ENCODE assay signal across 27 cellular contexts in the genomic region with DNA sequence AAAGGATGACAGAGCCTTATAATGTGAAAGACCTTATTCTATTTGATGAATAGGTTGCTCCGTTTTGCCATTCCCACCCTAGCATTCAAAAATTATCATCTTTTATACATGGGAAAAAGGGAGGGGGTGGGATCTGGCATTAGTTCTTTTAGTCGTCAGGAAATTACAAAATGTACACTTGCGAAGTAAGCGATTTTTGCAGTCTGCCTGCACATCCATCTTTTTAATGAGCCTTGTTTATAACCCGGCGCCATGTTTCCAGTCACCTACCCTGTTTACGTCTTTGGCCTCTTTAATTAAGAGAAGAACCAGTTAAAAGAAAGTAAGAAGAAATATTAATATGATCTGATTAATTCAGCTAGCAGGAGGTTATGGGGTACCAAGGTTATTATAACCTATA.
"Had no signal": no experiment of that assay in that cellular context is flagged by ENCODE, and none has a peak within 500 bp of the region (broad histone marks: within the 10 kb centered on the region; RNA-seq: fewer than 3 reads in every experiment).

No MANE protein-coding gene starts in this region.

- H3K27ac Mint-ChIP-seq: naive thymus-derived CD4-positive, alpha-beta T cell; natural killer cell; progenitor cell of endocrine pancreas; stimulated activated effector memory CD8-positive, alpha-beta T cell treated with anti-CD3 and anti-CD28 coated beads, Interleukin-12 subunit alpha, Interleukin-12 subunit beta, amount 100 ng/mL, for 72 hours; stimulated activated naive B cell treated with anti-CD40 and anti-IgM and Interleukin-4, amounts not matched to agents 10 μg/mL and 1 μg/mL and 100 μg/mL, for 72 hours had no signal

- H3K27me3 ChIP-seq: ovary, right lobe of liver, sigmoid colon, stomach, thyroid gland, tibial nerve, upper lobe of left lung, uterus had no signal

- DNase-seq: naive thymus-derived CD4-positive, alpha-beta T cell; natural killer cell; occipital lobe; ovary; posterior cingulate gyrus; psoas muscle; right cardiac atrium; right lobe of liver; sigmoid colon; small intestine; stimulated activated CD4-positive, alpha-beta T cell treated with anti-CD3 and anti-CD28 coated beads, Interleukin-15, amount 100 ng/mL, for 24 hours; stimulated activated CD4-positive, alpha-beta T cell treated with anti-CD3 and anti-CD28 coated beads, Interleukin-2, amount 100 ng/mL, for 24 hours; stimulated activated CD4-positive, alpha-beta T cell treated with anti-CD3 and anti-CD28 coated beads, Interleukin-2, amount 100 ng/mL, for 48 hours; stimulated activated CD4-positive, alpha-beta T cell treated with anti-CD3 and anti-CD28 coated beads, Interleukin-4, amount 100 ng/mL, for 24 hours; stimulated activated naive B cell treated with anti-CD40 and anti-IgM and Interleukin-4, amounts not matched to agents 10 μg/mL and 1 μg/mL and 100 μg/mL, for 72 hours; stimulated activated naive CD4-positive, alpha-beta T cell treated with Interleukin-2 at 50 U/mL for 16 hours; stomach; thyroid gland; trophoblast cell; upper lobe of left lung; uterus had no signal

- H3K36me3 Mint-ChIP-seq: naive thymus-derived CD4-positive, alpha-beta T cell; natural killer cell; stimulated activated effector memory CD8-positive, alpha-beta T cell treated with anti-CD3 and anti-CD28 coated beads, Interleukin-12 subunit alpha, Interleukin-12 subunit beta, amount 100 ng/mL, for 72 hours; stimulated activated naive B cell treated with anti-CD40 and anti-IgM and Interleukin-4, amounts not matched to agents 10 μg/mL and 1 μg/mL and 100 μg/mL, for 72 hours had no signal

- H3K4me3 Mint-ChIP-seq: naive thymus-derived CD4-positive, alpha-beta T cell; natural killer cell; stimulated activated effector memory CD8-positive, alpha-beta T cell treated with anti-CD3 and anti-CD28 coated beads, Interleukin-12 subunit alpha, Interleukin-12 subunit beta, amount 100 ng/mL, for 72 hours; stimulated activated naive B cell treated with anti-CD40 and anti-IgM and Interleukin-4, amounts not matched to agents 10 μg/mL and 1 μg/mL and 100 μg/mL, for 72 hours; stimulated activated naive CD8-positive, alpha-beta T cell treated with anti-CD3 and anti-CD28 coated beads, Interleukin-15, Interleukin-2, amounts not matched to agents 100 ng/mL and 50 ng/mL, for 24 hours had no signal

- H2AFZ ChIP-seq: parathyroid adenoma had no signal

- H3K9ac ChIP-seq: parathyroid adenoma had no signal

- H3K36me3 ChIP-seq: ovary, right lobe of liver, sigmoid colon, stomach, thoracic aorta, thyroid gland, tibial nerve, upper lobe of left lung, uterus had no signal

- H3K4me3 ChIP-seq: ovary, psoas muscle, right lobe of liver, sigmoid colon, stomach, thoracic aorta, thyroid gland, tibial nerve, upper lobe of left lung, uterus had no signal

- H3K9me3 ChIP-seq: ovary, psoas muscle, right lobe of liver, sigmoid colon, stomach, thoracic aorta, thyroid gland, tibial nerve, upper lobe of left lung, uterus had no signal

- H3K4me1 Mint-ChIP-seq: naive thymus-derived CD4-positive, alpha-beta T cell; natural killer cell; stimulated activated effector memory CD8-positive, alpha-beta T cell treated with anti-CD3 and anti-CD28 coated beads, Interleukin-12 subunit alpha, Interleukin-12 subunit beta, amount 100 ng/mL, for 72 hours; stimulated activated naive B cell treated with anti-CD40 and anti-IgM and Interleukin-4, amounts not matched to agents 10 μg/mL and 1 μg/mL and 100 μg/mL, for 72 hours had no signal

- H3K27ac ChIP-seq: ovary, parathyroid adenoma, psoas muscle, right lobe of liver, sigmoid colon, stomach, thoracic aorta, thyroid gland, tibial nerve, upper lobe of left lung, uterus had no signal

- H3K4me1 ChIP-seq: parathyroid adenoma, psoas muscle, right lobe of liver, sigmoid colon, stomach, thyroid gland, upper lobe of left lung, uterus had no signal

- ATAC-seq: naive thymus-derived CD4-positive, alpha-beta T cell; natural killer cell; psoas muscle; right cardiac atrium; right lobe of liver; stimulated activated effector memory CD8-positive, alpha-beta T cell treated with anti-CD3 and anti-CD28 coated beads, Interleukin-12 subunit alpha, Interleukin-12 subunit beta, amount 100 ng/mL, for 72 hours; stimulated activated naive B cell treated with anti-CD40 and anti-IgM and Interleukin-4, amounts not matched to agents 10 μg/mL and 1 μg/mL and 100 μg/mL, for 72 hours had no signal

- H3K27me3 Mint-ChIP-seq: stimulated activated naive B cell treated with anti-CD40 and anti-IgM and Interleukin-4, amounts not matched to agents 10 μg/mL and 1 μg/mL and 100 μg/mL, for 72 hours had no signal

- H3K9me3 Mint-ChIP-seq: natural killer cell; stimulated activated naive CD8-positive, alpha-beta T cell treated with anti-CD3 and anti-CD28 coated beads, Interleukin-15, Interleukin-2, amounts not matched to agents 100 ng/mL and 50 ng/mL, for 24 hours had no signal
